Comparison of ENCODE assay signal across 11 cellular contexts in genomic region chr7:150738092-150739044, GRCh38. TPM values are rescaled to one million over a fixed set of nuclear protein-coding genes. Genes with fewer than 3 reads are reported as not detected.
DNase-seq lines count a peak whose midpoint lies in the region; ATAC-seq and TF ChIP-seq lines count a peak whose summit lies in the region.
"Had no signal": no experiment of that assay in that cellular context is flagged by ENCODE, and none has a peak within 500 bp of the region (broad histone marks: within the 10 kb centered on the region; RNA-seq: fewer than 3 reads in every experiment).

No MANE protein-coding gene starts in this region.

- in situ Hi-C loops in ACHN (cut with HindIII; ENCODE audit: low pct_ligation_motif_present, low pct_unique_long_range_greater_than_20kb, low sequenced_read_pairs): no loop called here

- H3K4me1 Mint-ChIP-seq in CD4-positive, alpha-beta T cell (ENCODE audit: low read depth): peaks cover 74% of the 10 kb centered on the region
- H3K4me1 Mint-ChIP-seq in stimulated activated memory B cell treated with anti-CD40 and anti-IgM and Interleukin-4, amounts not matched to agents 10 μg/mL and 1 μg/mL and 100 μg/mL, for 72 hours: peaks cover 12% of the 10 kb centered on the region
- peaks cover 5% of the 10 kb centered on the region; the same call in 1 of the 2 replicates for H3K4me1 Mint-ChIP-seq in WTC11

- peaks cover 2% of the 10 kb centered on the region for H3K4me1 ChIP-seq in ovary (ENCODE audit: insufficient read depth)

- CTCF ChIA-PET in CD4-positive, alpha-beta T cell (lab: Charles Lee): interaction anchor here (0.6 to 2.4 kb wide), 10 partner anchors 17 to 290 kb away, joined by 3 to 12 read pairs (median 5); partner anchors contain the start of genes GIMAP1 and GIMAP2
- CTCF ChIA-PET in WTC11 (lab: Charles Lee): interaction anchor here (1.2 to 2.1 kb wide), 2 partner anchors 16 to 289 kb away, joined by 3 to 6 read pairs; no protein-coding TSS in a partner anchor

- no peaks in the 10 kb centered on the region for H3K36me3 ChIP-seq in ovary

- H3K27ac ChIP-seq in CD4-positive, alpha-beta T cell (ENCODE audit: low read depth, low read length): peak overlapping the region; percentile 87
- H3K27ac ChIP-seq in ovary: no peak overlapping the region

- no peaks in the 10 kb centered on the region for H3K9me3 Mint-ChIP-seq in CD4-positive, alpha-beta T cell
- peaks cover 2% of the 10 kb centered on the region for H3K9me3 Mint-ChIP-seq in stimulated activated memory B cell treated with anti-CD40 and anti-IgM and Interleukin-4, amounts not matched to agents 10 μg/mL and 1 μg/mL and 100 μg/mL, for 72 hours
- no peaks in the 10 kb centered on the region for H3K9me3 Mint-ChIP-seq in WTC11

- H3K36me3 Mint-ChIP-seq in CD4-positive, alpha-beta T cell (ENCODE audit: low read depth): peaks cover 66% of the 10 kb centered on the region
- peaks cover 7% of the 10 kb centered on the region for H3K36me3 Mint-ChIP-seq in stimulated activated memory B cell treated with anti-CD40 and anti-IgM and Interleukin-4, amounts not matched to agents 10 μg/mL and 1 μg/mL and 100 μg/mL, for 72 hours
- no peaks in the 10 kb centered on the region for H3K36me3 Mint-ChIP-seq in WTC11

- peak overlapping the region; percentile 96 for H3K4me3 Mint-ChIP-seq in CD4-positive, alpha-beta T cell
- no peak overlapping the region for H3K4me3 Mint-ChIP-seq in stimulated activated memory B cell treated with anti-CD40 and anti-IgM and Interleukin-4, amounts not matched to agents 10 μg/mL and 1 μg/mL and 100 μg/mL, for 72 hours
- no peak overlapping the region for H3K4me3 Mint-ChIP-seq in WTC11

- no peaks in the 10 kb centered on the region for H3K27me3 ChIP-seq in CD4-positive, alpha-beta T cell (ENCODE audit: control insufficient read depth, insufficient read depth, low read length)
- H3K27me3 ChIP-seq in ovary: no peaks in the 10 kb centered on the region

- WGBS in ovary, 3 donors: 64 to 76% (median 69%) methylated on average over 11 of the region's 11 CpGs

- peak in 2 of 10 experiments; percentile 38 to 42 for DNase-seq in CD4-positive, alpha-beta T cell
- DNase-seq in OCI-M1 (lab: John Stamatoyannopoulos, UW): peak; percentile 28
- peak; percentile 89 to 93 for DNase-seq in dermis microvascular lymphatic vessel endothelial cell (ENCODE audit: low read depth in 2 of 2)
- DNase-seq in ovary: no peak
- no peak for DNase-seq in ACHN
- no peak for DNase-seq in SHP77 (lab: John Stamatoyannopoulos, UW)
- DNase-seq in WTC11 (ENCODE audit: low spot score): no peak
- DNase-seq: aorta, IMR-90 had no signal

- peak overlapping the region; percentile 87 for H3K27ac Mint-ChIP-seq in CD4-positive, alpha-beta T cell
- H3K27ac Mint-ChIP-seq in stimulated activated memory B cell treated with anti-CD40 and anti-IgM and Interleukin-4, amounts not matched to agents 10 μg/mL and 1 μg/mL and 100 μg/mL, for 72 hours: no peak overlapping the region
- no peak overlapping the region for H3K27ac Mint-ChIP-seq in WTC11

- H3K27me3 Mint-ChIP-seq in CD4-positive, alpha-beta T cell: no peaks in the 10 kb centered on the region
- peaks cover 48% of the 10 kb centered on the region for H3K27me3 Mint-ChIP-seq in stimulated activated memory B cell treated with anti-CD40 and anti-IgM and Interleukin-4, amounts not matched to agents 10 μg/mL and 1 μg/mL and 100 μg/mL, for 72 hours
- H3K27me3 Mint-ChIP-seq in WTC11 (ENCODE audit: low read depth): peaks cover 100% of the 10 kb centered on the region

- ATAC-seq in CD4-positive, alpha-beta T cell (ENCODE audit: poor library complexity): no peak
- ATAC-seq in stimulated activated memory B cell treated with anti-CD40 and anti-IgM and Interleukin-4, amounts not matched to agents 10 μg/mL and 1 μg/mL and 100 μg/mL, for 72 hours: no peak
- no peak for ATAC-seq in WTC11

- TF ChIP-seq EP300 in ovary (IDR thresholded peaks at IDR 0.05): no peak

- no peak for TF ChIP-seq CTCF in CD4-positive, alpha-beta T cell (IDR thresholded peaks at IDR 0.05)
- TF ChIP-seq CTCF in ovary (IDR thresholded peaks at IDR 0.05) (no peak), WTC11 (IDR thresholded peaks at IDR 0.05) (no peak)

- no peaks in the 10 kb centered on the region for H3K9me3 ChIP-seq in CD4-positive, alpha-beta T cell (ENCODE audit: control insufficient read depth, low read length)
- no peaks in the 10 kb centered on the region for H3K9me3 ChIP-seq in ovary

- H3K4me3 ChIP-seq in ovary: peak overlapping the region; percentile 27

- no peak for TF ChIP-seq POLR2A in ovary (IDR thresholded peaks at IDR 0.05)

- intact Hi-C loops in CD4-positive, alpha-beta T cell (cut with DNase I, micrococcal nuclease): loop anchor here (1.0 to 5.0 kb wide), 7 partner anchors 51 to 290 kb away; partner anchors contain the start of genes GIMAP2 (in 1 of the 2), GIMAP4 (in 1 of the 2) and GIMAP6 (in 1 of the 2)
- intact Hi-C loops in ovary (cut with DNase I): no loop called here

- POLR2A ChIA-PET in CD4-positive, alpha-beta T cell (lab: Charles Lee): interaction anchor here (0.6 to 4.6 kb wide), 25 partner anchors 8 to 333 kb away, joined by 3 to 50 read pairs (median 5); partner anchors contain the start of genes GIMAP1, GIMAP2, GIMAP4 and GIMAP6
- POLR2A ChIA-PET in WTC11 (lab: Charles Lee): no interaction called here

TF ChIP-seq in WTC11, 78 proteins besides CTCF, POLR2A, EP300 and RAD21:
- TF ChIP-seq MXD4 (CRISPR knock-in tag; IDR thresholded peaks at IDR 0.05; ENCODE audit: borderline replicate concordance): no peak
TF ChIP-seq in WTC11: peak in this region for 0.

RNA-seq across cellular contexts. Expression of gene GIMAP5, which starts 1.1 kb away (rescaled TPM):
- total RNA-seq in CD4-positive, alpha-beta T cell: 10 to 100 TPM; 31.3 to 35.2 TPM
- total RNA-seq in dermis microvascular lymphatic vessel endothelial cell: 255 and 501 TPM in 2 replicates
- 1 to 10 TPM; 1.7 to 7.9 (median 5.6) TPM for total RNA-seq in ovary
- polyA plus RNA-seq in ovary: 10 to 100 TPM; 19.3 to 39.7 TPM
- 0.24 to 0.46 TPM (median 0.39 TPM) in 3 replicates for total RNA-seq in WTC11 (2021)
- total RNA-seq: IMR-90, RPMI7951 had no signal
- polyA plus RNA-seq: IMR-90 had no signal

RNA-seq across cellular contexts. Expression of gene GIMAP1, which starts 22.0 kb away (rescaled TPM):
- 1 to 10 TPM; 8.0 to 8.1 TPM for total RNA-seq in CD4-positive, alpha-beta T cell
- 13.0 and 24.5 TPM in 2 replicates for total RNA-seq in dermis microvascular lymphatic vessel endothelial cell
- 1 to 10 TPM in 6 of 7 donors, under 1 TPM in 1; 0.58 to 3.1 (median 1.9) TPM for total RNA-seq in ovary
- 1 to 10 TPM; 5.5 to 6.2 TPM for polyA plus RNA-seq in ovary
- 0.05 to 0.09 TPM in 2 of 3 replicates, not detected in the other for total RNA-seq in WTC11 (2021)
- total RNA-seq: IMR-90, RPMI7951 had no signal
- polyA plus RNA-seq: IMR-90 had no signal

RNA-seq across cellular contexts. Expression of gene GIMAP2, which starts 52.9 kb away (rescaled TPM):
- total RNA-seq in CD4-positive, alpha-beta T cell: 10 to 100 TPM; 64.1 to 65.1 TPM
- total RNA-seq in dermis microvascular lymphatic vessel endothelial cell: 34.0 and 37.3 TPM in 2 replicates
- 10 to 100 TPM in 3 of 7 donors, 1 to 10 TPM in 4; 6.0 to 13.3 (median 10.0) TPM for total RNA-seq in ovary
- 10 to 100 TPM; 14.4 to 19.4 TPM for polyA plus RNA-seq in ovary
- 0.15 to 0.37 TPM (median 0.18 TPM) in 3 replicates for total RNA-seq in WTC11 (2021)
- polyA plus RNA-seq: IMR-90 had no signal

Comparison
In these comparisons a context has a peak if more than half of its experiments do, and no peak if none do; other contexts are left out.
1. DNase-seq: peak in OCI-M1 (single experiment) and dermis microvascular lymphatic vessel endothelial cell (2 of 2); none in ovary (0 of 5), ACHN (single experiment), SHP77 (0 of 2) and WTC11 (single experiment).
2. intact Hi-C loops: an anchor here in CD4-positive, alpha-beta T cell (1.0 to 5.0 kb wide); none called in ovary.